8 cellular contexts compared by ENCODE assay signal in the genomic region with DNA sequence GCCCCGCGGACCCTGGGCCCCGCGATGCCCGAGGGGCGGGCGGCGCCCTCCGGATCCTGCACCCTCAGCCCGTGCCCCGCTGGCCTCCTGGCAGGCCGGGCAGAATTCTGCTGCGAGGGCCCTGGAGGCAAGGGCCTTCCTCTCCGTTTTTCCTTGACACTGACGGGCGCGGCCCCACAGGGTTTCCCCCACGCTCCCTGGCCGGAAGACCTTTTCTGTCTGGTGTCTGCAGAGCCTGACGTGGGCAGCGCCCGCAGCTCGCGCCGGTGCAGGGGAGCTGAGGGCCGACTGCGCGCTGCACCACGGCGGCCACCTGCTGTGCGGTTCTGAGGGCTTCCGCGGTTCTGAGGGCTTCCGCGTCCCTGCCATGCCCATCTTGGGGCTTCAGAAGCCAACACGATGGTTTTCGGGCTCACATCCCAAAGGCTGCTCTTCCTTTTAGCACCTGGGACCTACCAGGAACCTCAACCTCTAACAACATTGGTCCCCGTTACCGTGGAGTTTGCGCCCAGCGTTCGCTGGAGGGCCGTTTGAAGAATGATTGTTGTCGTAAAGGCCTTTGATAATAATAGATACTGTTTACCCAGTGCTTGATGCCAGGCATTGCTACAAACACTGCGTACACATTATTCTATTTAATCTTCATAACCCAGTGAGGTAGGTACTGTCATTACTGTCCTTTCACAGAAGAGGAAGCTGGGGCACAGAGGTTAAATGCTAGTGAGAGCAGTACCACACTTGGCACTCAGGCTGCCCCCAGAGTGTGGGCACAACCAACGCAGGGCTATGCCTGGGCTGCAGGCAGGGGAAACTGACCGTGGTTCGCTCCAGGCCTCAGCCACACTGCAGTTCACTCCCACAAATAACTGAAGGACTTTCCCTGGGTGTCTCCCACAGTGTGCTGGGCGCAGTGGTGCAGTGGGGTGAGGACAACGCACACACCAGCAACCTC. TPM values are rescaled to one million over a fixed set of nuclear protein-coding genes. Genes with fewer than 3 reads are reported as not detected.
DNase-seq lines count a peak whose midpoint lies in the region; ATAC-seq and TF ChIP-seq lines count a peak whose summit lies in the region.

No MANE protein-coding gene starts in this region.

- 8% methylated on average over 50 of the region's 50 CpGs for WGBS in thymus

- H3K27ac Mint-ChIP-seq in endothelial cell (ENCODE audit: unreplicated experiment), result no peak overlapping the region
- H3K27ac Mint-ChIP-seq in nephron progenitor cell, result no peak overlapping the region

- H3K27me3 Mint-ChIP-seq in endothelial cell (ENCODE audit: unreplicated experiment) (peaks cover 19% of the 10 kb centered on the region), nephron progenitor cell (ENCODE audit: low read depth, poor library complexity) (peaks cover 68% of the 10 kb centered on the region)

- DNase-seq in GF-D8 (lab: John Stamatoyannopoulos, UW), result peak; percentile 22
- peak; percentile 6 to 17 for DNase-seq in activated CD4-positive, alpha-beta T cell treated with anti-CD3 and anti-CD28 coated beads, Interleukin-2, amount 50 U/mL, for 24 hours (ENCODE audit: low read depth in 1 of 2, low spot score in 1 of 2)
- DNase-seq in endothelial cell (ENCODE audit: low spot score), result no peak
- peak; percentile 46 for DNase-seq in nephron progenitor cell
- no peak for DNase-seq in OCI-M1 (lab: John Stamatoyannopoulos, UW)

- TF ChIP-seq CTCF in endothelial cell (IDR thresholded peaks at IDR 0.05; ENCODE audit: unreplicated experiment) (no peak), nephron progenitor cell (IDR thresholded peaks at IDR 0.05) (no peak)

- H3K9me3 Mint-ChIP-seq in endothelial cell (ENCODE audit: unreplicated experiment), result no peaks in the 10 kb centered on the region
- H3K9me3 Mint-ChIP-seq in nephron progenitor cell, result peaks cover 4% of the 10 kb centered on the region

- H3K9me3 ChIP-seq in thymus (ENCODE audit: control insufficient read depth), result no peaks in the 10 kb centered on the region

- TF ChIP-seq EP300 in Ishikawa (IDR thresholded peaks at IDR 0.05; ENCODE audit: borderline replicate concordance), result no peak

- peaks cover 6% of the 10 kb centered on the region for H3K4me1 ChIP-seq in thymus (ENCODE audit: control insufficient read depth, insufficient read depth, low read length)

- peak overlapping the region; percentile 81 for H3K4me3 ChIP-seq in thymus (ENCODE audit: low read length)

- peak overlapping the region; percentile 61 for H3K27ac ChIP-seq in thymus (ENCODE audit: low read depth)

- peak overlapping the region; percentile 77 for H3K4me3 Mint-ChIP-seq in endothelial cell (ENCODE audit: unreplicated experiment)
- H3K4me3 Mint-ChIP-seq in nephron progenitor cell, result peak overlapping the region; percentile 84

- no peaks in the 10 kb centered on the region for H3K36me3 ChIP-seq in thymus (ENCODE audit: control insufficient read depth, insufficient read depth)

- H3K36me3 Mint-ChIP-seq in endothelial cell (ENCODE audit: low read depth, unreplicated experiment), result no peaks in the 10 kb centered on the region
- H3K36me3 Mint-ChIP-seq in nephron progenitor cell (ENCODE audit: low read depth), result no peaks in the 10 kb centered on the region

- no peak for TF ChIP-seq RAD21 in Ishikawa (IDR thresholded peaks at IDR 0.05; ENCODE audit: low read depth)

- H3K27me3 ChIP-seq in thymus (ENCODE audit: control insufficient read depth, insufficient read depth), result no peaks in the 10 kb centered on the region

- peak; percentile 55 for ATAC-seq in GM21528 (IDR thresholded peaks at IDR 0.05; ENCODE audit: low FRiP score, unreplicated experiment)

- H3K4me1 Mint-ChIP-seq in endothelial cell (ENCODE audit: unreplicated experiment) (no peaks in the 10 kb centered on the region), nephron progenitor cell (peaks cover 15% of the 10 kb centered on the region)

TF ChIP-seq in Ishikawa, 13 proteins besides CTCF, POLR2A, EP300 and RAD21:
- TF ChIP-seq TEAD4 (IDR thresholded peaks at IDR 0.05) (peak; percentile 13; the same call in 1 of the 2 replicates), ZBTB7A (IDR thresholded peaks at IDR 0.05; ENCODE audit: low read depth) (no peak), TCF12 (IDR thresholded peaks at IDR 0.05; ENCODE audit: low read depth) (peak; percentile 15; the same call in 1 of the 2 replicates), TAF1 (IDR thresholded peaks at IDR 0.05; ENCODE audit: low read depth) (peak; percentile 43; the same call in 1 of the 2 replicates)
- TF ChIP-seq, protein P1, sequence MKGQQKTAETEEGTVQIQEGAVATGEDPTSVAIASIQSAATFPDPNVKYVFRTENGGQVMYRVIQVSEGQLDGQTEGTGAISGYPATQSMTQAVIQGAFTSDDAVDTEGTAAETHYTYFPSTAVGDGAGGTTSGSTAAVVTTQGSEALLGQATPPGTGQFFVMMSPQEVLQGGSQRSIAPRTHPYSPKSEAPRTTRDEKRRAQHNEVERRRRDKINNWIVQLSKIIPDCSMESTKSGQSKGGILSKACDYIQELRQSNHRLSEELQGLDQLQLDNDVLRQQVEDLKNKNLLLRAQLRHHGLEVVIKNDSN (IDR thresholded peaks at IDR 0.05), result no peak
- TF ChIP-seq, protein P2, sequence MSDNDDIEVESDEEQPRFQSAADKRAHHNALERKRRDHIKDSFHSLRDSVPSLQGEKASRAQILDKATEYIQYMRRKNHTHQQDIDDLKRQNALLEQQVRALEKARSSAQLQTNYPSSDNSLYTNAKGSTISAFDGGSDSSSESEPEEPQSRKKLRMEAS (IDR thresholded peaks at IDR 0.05), result no peak; the same call in 1 of the 2 replicates

RNA-seq across cellular contexts. Expression of a gene that starts 0.8 kb away (rescaled TPM):
- 4.3 TPM for total RNA-seq in endothelial cell (ENCODE audit: unreplicated experiment)
- polyA plus RNA-seq in thymus, result 109 TPM

Comparison
In these comparisons a context has a peak if more than half of its experiments do, and no peak if none do; other contexts are left out.
1. DNase-seq: peak in GF-D8 (single experiment), activated CD4-positive, alpha-beta T cell treated with anti-CD3 and anti-CD28 coated beads, Interleukin-2, amount 50 U/mL, for 24 hours (2 of 2) and nephron progenitor cell (single experiment); none in endothelial cell (single experiment) and OCI-M1 (single experiment).